ENCODE assay signal across 1 cellular context in genomic region chr1:15757016-15757543, GRCh38.
TF ChIP-seq lines count a peak whose summit lies in the region.

No MANE protein-coding gene starts in this region.

TF ChIP-seq in H1, 55 proteins besides CTCF, POLR2A, EP300 and RAD21:
- TF ChIP-seq RNF2 (IDR thresholded peaks at IDR 0.05; ENCODE audit: borderline replicate concordance, low read depth, low read length, missing control alignments, poor library complexity, severe bottlenecking) (no peak), POLR2AphosphoS5 (IDR thresholded peaks at IDR 0.05; ENCODE audit: low read depth, low read length) (no peak), MAX (IDR thresholded peaks at IDR 0.05) (no peak)
